Comparison of ENCODE assay signal across 11 cellular contexts in genomic region chr7:28688651-28689050, GRCh38.
DNase-seq lines count a peak whose midpoint lies in the region; ATAC-seq and TF ChIP-seq lines count a peak whose summit lies in the region.
"Had no signal": no experiment of that assay in that cellular context is flagged by ENCODE, and none has a peak within 500 bp of the region (broad histone marks: within the 10 kb centered on the region; RNA-seq: fewer than 3 reads in every experiment).

No MANE protein-coding gene starts in this region.

- no peaks in the 10 kb centered on the region for H4K20me1 ChIP-seq in fibroblast of lung (ENCODE audit: control insufficient read depth, extremely low read depth, insufficient read depth, low read length)

- no peak overlapping the region for H2AFZ ChIP-seq in fibroblast of lung (ENCODE audit: low read length)

- H3K9ac ChIP-seq in fibroblast of lung (ENCODE audit: insufficient read depth, low read length) = no peak overlapping the region

- H3K27ac ChIP-seq in fibroblast of lung (ENCODE audit: insufficient read depth, low read length) (no peak overlapping the region), neutrophil (peak overlapping the region; percentile 98)

- ATAC-seq in SK-N-SH treated with all-trans-retinoic acid at 6 μM for 48 hours = peak; percentile 42
- no peak for ATAC-seq in GM18498 (IDR thresholded peaks at IDR 0.05; ENCODE audit: unreplicated experiment)

- DNase-seq in Caki2 (ENCODE audit: low read depth) (peak; percentile 58), fibroblast of lung (ENCODE audit: low read depth in 2 of 2) (peak; percentile 61 to 89), NCI-H187 (lab: John Stamatoyannopoulos, UW) (no peak), NOMO-1 treated with dmso at 0.1 percent for 144 hours (lab: John Stamatoyannopoulos, UW; ENCODE audit: unreplicated experiment) (no peak)
- DNase-seq in stimulated activated naive CD4-positive, alpha-beta T cell treated with Interleukin-2 at 50 U/mL for 16 hours (lab: John Stamatoyannopoulos, UW) = no peak
- DNase-seq: BE2C, SHP77 treated with DMSO at 0.1 percent for 48 hours had no signal

- no peaks in the 10 kb centered on the region for H3K36me3 ChIP-seq in fibroblast of lung (ENCODE audit: control insufficient read depth, insufficient read depth, low read length)
- peaks cover 13% of the 10 kb centered on the region for H3K36me3 ChIP-seq in neutrophil
- H3K36me3 ChIP-seq: BE2C, thyroid gland had no signal

- in situ Hi-C loops in Caki2 (cut with HindIII; ENCODE audit: low pct_unique_long_range_greater_than_20kb, low sequenced_read_pairs) = no loop called here

- H3K27me3 ChIP-seq in fibroblast of lung (ENCODE audit: control insufficient read depth, insufficient read depth, low read length) (no peaks in the 10 kb centered on the region), neutrophil (no peaks in the 10 kb centered on the region)
- H3K27me3 ChIP-seq: BE2C, thyroid gland had no signal

- H3K4me2 ChIP-seq in fibroblast of lung (ENCODE audit: extremely low read depth, insufficient read depth, low read length) = peak overlapping the region; percentile 46

- H3K4me1 ChIP-seq in fibroblast of lung (ENCODE audit: control insufficient read depth, extremely low read depth, insufficient read depth, low read length) = peaks cover 7% of the 10 kb centered on the region
- peaks cover 45 to 53% of the 10 kb centered on the region in 2 experiments for H3K4me1 ChIP-seq in neutrophil (ENCODE audit: control insufficient read depth in 1 of 2, insufficient read depth in 1 of 2, low read depth in 1 of 2, low read length in 1 of 2)

- TF ChIP-seq CTCF in fibroblast of lung (conservative IDR thresholded peaks at IDR 0.05 in 1 of 2, IDR thresholded peaks at IDR 0.05 in 1 of 2; ENCODE audit: low read depth in 1 of 2, low read length in 2 of 2) (no peak), neutrophil (IDR thresholded peaks at IDR 0.05) (no peak)

- H3K4me3 ChIP-seq in fibroblast of lung (replicated peaks in 1 of 4; ENCODE audit: control extremely low read depth in 1 of 4, insufficient read depth in 1 of 4, low read depth in 3 of 4, low read length in 4 of 4) (no peak overlapping the region), neutrophil (ENCODE audit: low read depth in 1 of 2, low read length in 1 of 2) (peak overlapping the region; percentile 76 to 87)
- H3K4me3 ChIP-seq: thyroid gland had no signal

- no peaks in the 10 kb centered on the region for H3K79me2 ChIP-seq in fibroblast of lung (ENCODE audit: control insufficient read depth, insufficient read depth, low read length)

- H3K9me3 ChIP-seq in fibroblast of lung (ENCODE audit: control insufficient read depth, insufficient read depth, low read depth, low read length) (no peaks in the 10 kb centered on the region), neutrophil (no peaks in the 10 kb centered on the region)
- H3K9me3 ChIP-seq: BE2C, thyroid gland had no signal

TF ChIP-seq in SK-N-SH treated with all-trans-retinoic acid at 6 μM for 48 hours, 23 proteins besides CTCF, POLR2A, EP300 and RAD21:
- TF ChIP-seq GLIS3 (CRISPR knock-in tag; IDR thresholded peaks at IDR 0.05) = 0 out of 2 replicates have a peak, but pooled peaks have one; percentile 18
- TF ChIP-seq CSRNP3 (CRISPR knock-in tag; IDR thresholded peaks at IDR 0.05) = no peak

Comparison
In these comparisons a context has a peak if more than half of its experiments do, and no peak if none do; other contexts are left out.
1. DNase-seq: peak in Caki2 (single experiment) and fibroblast of lung (2 of 2); none in NCI-H187 (0 of 2), NOMO-1 treated with dmso at 0.1 percent for 144 hours (single experiment) and stimulated activated naive CD4-positive, alpha-beta T cell treated with Interleukin-2 at 50 U/mL for 16 hours (single experiment).
2. H3K4me3 ChIP-seq: peak in neutrophil (2 of 2); none in fibroblast of lung (0 of 4).